Comparison of ENCODE assay signal across 24 cellular contexts in genomic region chr1:4802024-4802423, GRCh38.
DNase-seq lines count a peak whose midpoint lies in the region; ATAC-seq and TF ChIP-seq lines count a peak whose summit lies in the region.
"Had no signal": no experiment of that assay in that cellular context is flagged by ENCODE, and none has a peak within 500 bp of the region (broad histone marks: within the 10 kb centered on the region; RNA-seq: fewer than 3 reads in every experiment).

No MANE protein-coding gene starts in this region.

- H3K27me3 ChIP-seq in GM23338 (ENCODE audit: insufficient read depth) (no peaks in the 10 kb centered on the region), gastroesophageal sphincter (peaks cover 38% of the 10 kb centered on the region)
- H3K27me3 ChIP-seq: BE2C; BLaER1 treated with 17β-estradiol and CSF1 and Interleukin-3, amounts not matched to agents 10 nM and 100 nM had no signal

- H3K4me3 Mint-ChIP-seq in GM23338: no peak overlapping the region
- H3K4me3 Mint-ChIP-seq: CD14-positive monocyte; CD4-positive, alpha-beta T cell; CD8-positive, alpha-beta memory T cell; HFFc6 had no signal

- H3K27ac ChIP-seq in GM23338 (ENCODE audit: low read depth): no peak overlapping the region
- H3K27ac ChIP-seq in gastroesophageal sphincter: no peak overlapping the region
- H3K27ac ChIP-seq: A549; BLaER1 treated with 17β-estradiol and CSF1 and Interleukin-3, amounts not matched to agents 10 nM and 100 nM had no signal

- DNase-seq in Right ventricle myocardium superior (no peak), left cardiac atrium (no peak), GM23338 (ENCODE audit: low spot score) (peak; percentile 4), sciatic nerve (ENCODE audit: low spot score) (no peak), NCI-H1436 treated with DMSO at 0.1 percent for 48 hours (lab: John Stamatoyannopoulos, UW) (no peak), NCI-H1048 (lab: John Stamatoyannopoulos, UW) (no peak)
- DNase-seq: 8988T; ACHN; AML-193; CD4-positive, alpha-beta T cell; CD8-positive, alpha-beta memory T cell; DMS 273 treated with DMSO at 0.1 percent for 48 hours; DMS79; EL; GDM1; GOT3; HFFc6 had no signal

- H3K36me3 Mint-ChIP-seq in GM23338 (ENCODE audit: low read depth): peaks cover 20% of the 10 kb centered on the region
- H3K36me3 Mint-ChIP-seq: CD14-positive monocyte; CD8-positive, alpha-beta memory T cell had no signal

- H3K27ac Mint-ChIP-seq in GM23338: no peak overlapping the region
- H3K27ac Mint-ChIP-seq: CD14-positive monocyte; CD4-positive, alpha-beta T cell; HFFc6 had no signal

- H3K9me3 ChIP-seq in gastroesophageal sphincter: peaks cover 0 to 12% (median 0%) of the 10 kb centered on the region in 3 donors
- H3K9me3 ChIP-seq: A549, BE2C, HAP-1 had no signal

- peaks cover 2% of the 10 kb centered on the region for H3K27me3 Mint-ChIP-seq in GM23338 (ENCODE audit: insufficient read depth, low read depth, poor library complexity)

- H3F3A ChIP-seq in GM23338 (replicated peaks; ENCODE audit: low read depth): no peaks in the 10 kb centered on the region

- WGBS in gastroesophageal sphincter (ENCODE audit: low coverage in 1 of 2), 2 donors: 27 to 70% methylated on average over 4 to 6 of the region's 6 CpGs

- TF ChIP-seq CTCF in GM23338 (conservative IDR thresholded peaks at IDR 0.05; ENCODE audit: low read depth in 2 of 2): no peak
- no peak for TF ChIP-seq CTCF in gastroesophageal sphincter (IDR thresholded peaks at IDR 0.05)

- ATAC-seq in Right ventricle myocardium superior (ENCODE audit: poor library complexity): peak; percentile 61
- ATAC-seq in left cardiac atrium: no peak
- no peak for ATAC-seq in GM23338
- peak; percentile 18 for ATAC-seq in gastroesophageal sphincter
- ATAC-seq in sciatic nerve: peak; percentile 51
- ATAC-seq: A549, GM12878 had no signal

- H3K9me3 Mint-ChIP-seq in GM23338: peaks cover 52% of the 10 kb centered on the region
- H3K9me3 Mint-ChIP-seq: CD4-positive, alpha-beta T cell had no signal

- no peaks in the 10 kb centered on the region for H3K79me2 ChIP-seq in GM23338 (replicated peaks; ENCODE audit: insufficient read depth)

- H3K9me2 ChIP-seq in GM23338 (ENCODE audit: insufficient read depth): no peaks in the 10 kb centered on the region

- TF ChIP-seq EP300 in gastroesophageal sphincter (IDR thresholded peaks at IDR 0.05): no peak

- intact Hi-C loops in Right ventricle myocardium superior (cut with DNase I) (no loop called here), left cardiac atrium (cut with DNase I) (no loop called here), sciatic nerve (cut with DNase I) (no loop called here)

- H3K4me1 ChIP-seq in GM23338 (ENCODE audit: insufficient read depth) (no peaks in the 10 kb centered on the region), gastroesophageal sphincter (no peaks in the 10 kb centered on the region)
- H3K4me1 ChIP-seq: A549, BE2C, HAP-1 had no signal

- no peak overlapping the region for H3K4me2 ChIP-seq in GM23338
- H3K4me2 ChIP-seq: A549; BLaER1 treated with 17β-estradiol and CSF1 and Interleukin-3, amounts not matched to agents 10 nM and 100 nM had no signal

- no peak for TF ChIP-seq POLR2A in gastroesophageal sphincter (IDR thresholded peaks at IDR 0.05)

- no peaks in the 10 kb centered on the region for H3K4me1 Mint-ChIP-seq in GM23338
- H3K4me1 Mint-ChIP-seq: CD14-positive monocyte; CD8-positive, alpha-beta memory T cell had no signal

- no peaks in the 10 kb centered on the region for H4K20me1 ChIP-seq in GM23338 (replicated peaks; ENCODE audit: insufficient read depth)

- H3K4me3 ChIP-seq in GM23338 (no peak overlapping the region), gastroesophageal sphincter (no peak overlapping the region)
- H3K4me3 ChIP-seq: A549; BLaER1 treated with 17β-estradiol and CSF1 and Interleukin-3, amounts not matched to agents 10 nM and 100 nM; GM12878; HAP-1 had no signal

- no peak overlapping the region for H2AFZ ChIP-seq in GM23338

- H3K36me3 ChIP-seq in GM23338 (ENCODE audit: insufficient read depth): no peaks in the 10 kb centered on the region
- no peaks in the 10 kb centered on the region for H3K36me3 ChIP-seq in gastroesophageal sphincter
- H3K36me3 ChIP-seq: BE2C; BLaER1 treated with 17β-estradiol and CSF1 and Interleukin-3, amounts not matched to agents 10 nM and 100 nM; HAP-1 had no signal

TF ChIP-seq in GM23338, 12 proteins besides CTCF, POLR2A, EP300 and RAD21 (continues in another document):
- no peak for TF ChIP-seq NANOG (IDR thresholded peaks at IDR 0.05; ENCODE audit: borderline replicate concordance)
- TF ChIP-seq EZH2phosphoT487 (IDR thresholded peaks at IDR 0.05; ENCODE audit: unreplicated experiment): no peak
- no peak for TF ChIP-seq STAT1 (IDR thresholded peaks at IDR 0.05; ENCODE audit: unreplicated experiment)
- TF ChIP-seq CREB1 (CRISPR knock-in tag; IDR thresholded peaks at IDR 0.05; ENCODE audit: low read depth): no peak
- TF ChIP-seq ZNF462 (CRISPR knock-in tag; IDR thresholded peaks at IDR 0.05): no peak
- TF ChIP-seq JUNB (IDR thresholded peaks at IDR 0.05; ENCODE audit: unreplicated experiment): no peak
- no peak for TF ChIP-seq POLR2AphosphoS5 (IDR thresholded peaks at IDR 0.05; ENCODE audit: low read depth)

Comparison
In these comparisons a context has a peak if more than half of its experiments do, and no peak if none do; other contexts are left out.
1. ATAC-seq: peak in Right ventricle myocardium superior (single experiment), gastroesophageal sphincter (single experiment) and sciatic nerve (single experiment); none in left cardiac atrium (0 of 2) and GM23338 (single experiment).